In the genomic region with DNA sequence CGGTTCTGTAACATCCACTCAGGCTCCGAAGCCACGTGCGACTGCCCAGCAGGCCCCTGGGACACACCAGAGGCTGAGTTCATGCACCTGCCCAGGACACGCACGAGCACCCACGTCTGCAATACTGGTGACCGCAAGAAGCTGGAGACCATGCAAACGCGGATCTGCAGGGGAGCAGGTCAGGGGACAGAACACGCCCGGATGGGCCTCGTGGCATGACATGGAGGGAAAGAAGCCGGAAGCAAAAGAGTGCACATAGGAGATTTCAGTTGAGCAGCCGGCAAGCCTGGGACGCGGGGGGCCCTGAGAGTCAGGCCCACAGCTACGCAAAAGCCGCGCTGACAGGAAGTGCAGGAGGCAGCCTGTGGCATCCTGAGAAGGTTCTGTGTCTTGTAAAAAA, we compare ENCODE assay signal across 18 cellular contexts.
DNase-seq lines count a peak whose midpoint lies in the region; ATAC-seq and TF ChIP-seq lines count a peak whose summit lies in the region.
"Had no signal": no experiment of that assay in that cellular context is flagged by ENCODE, and none has a peak within 500 bp of the region (broad histone marks: within the 10 kb centered on the region; RNA-seq: fewer than 3 reads in every experiment).

No MANE protein-coding gene starts in this region.

- no peak overlapping the region for H3K9ac ChIP-seq in colonic mucosa (ENCODE audit: low read depth in 2 of 2, low read length in 2 of 2)

- H3K9me3 Mint-ChIP-seq in activated CD4-positive, alpha-beta memory T cell treated with anti-CD3 and anti-CD28 coated beads for 36 hours: peaks cover 4% of the 10 kb centered on the region
- peaks cover 3% of the 10 kb centered on the region for H3K9me3 Mint-ChIP-seq in activated CD4-positive, alpha-beta memory T cell treated with anti-CD3 and anti-CD28 coated beads, Interleukin-2, amount 10 ng/mL, durations not matched to agents 7 days and 5 days
- no peaks in the 10 kb centered on the region for H3K9me3 Mint-ChIP-seq in CD8-positive, alpha-beta T cell
- H3K9me3 Mint-ChIP-seq in activated naive CD8-positive, alpha-beta T cell treated with anti-CD3 and anti-CD28 coated beads, Interleukin-2, amount 10 ng/mL, durations not matched to agents 7 days and 5 days: no peaks in the 10 kb centered on the region
- H3K9me3 Mint-ChIP-seq in naive thymus-derived CD8-positive, alpha-beta T cell: peaks cover 0 to 1% (median 0%) of the 10 kb centered on the region in 9 donors

- no peaks in the 10 kb centered on the region for H3K27me3 Mint-ChIP-seq in activated CD4-positive, alpha-beta memory T cell treated with anti-CD3 and anti-CD28 coated beads for 36 hours
- H3K27me3 Mint-ChIP-seq in activated CD4-positive, alpha-beta memory T cell treated with anti-CD3 and anti-CD28 coated beads, Interleukin-2, amount 10 ng/mL, durations not matched to agents 7 days and 5 days: peaks cover 9% of the 10 kb centered on the region
- no peaks in the 10 kb centered on the region for H3K27me3 Mint-ChIP-seq in CD8-positive, alpha-beta T cell (ENCODE audit: low read depth)
- no peaks in the 10 kb centered on the region for H3K27me3 Mint-ChIP-seq in activated naive CD8-positive, alpha-beta T cell treated with anti-CD3 and anti-CD28 coated beads, Interleukin-2, amount 10 ng/mL, durations not matched to agents 7 days and 5 days
- H3K27me3 Mint-ChIP-seq in naive thymus-derived CD8-positive, alpha-beta T cell: peaks cover 0 to 9% (median 0%) of the 10 kb centered on the region in 5 donors

- H3K4me1 Mint-ChIP-seq in activated CD4-positive, alpha-beta memory T cell treated with anti-CD3 and anti-CD28 coated beads for 36 hours (ENCODE audit: low read depth): peaks cover 64% of the 10 kb centered on the region
- peaks cover 65% of the 10 kb centered on the region for H3K4me1 Mint-ChIP-seq in activated CD4-positive, alpha-beta memory T cell treated with anti-CD3 and anti-CD28 coated beads, Interleukin-2, amount 10 ng/mL, durations not matched to agents 7 days and 5 days
- peaks cover 73% of the 10 kb centered on the region for H3K4me1 Mint-ChIP-seq in CD8-positive, alpha-beta T cell (ENCODE audit: low read depth)
- peaks cover 50% of the 10 kb centered on the region for H3K4me1 Mint-ChIP-seq in activated naive CD8-positive, alpha-beta T cell treated with anti-CD3 and anti-CD28 coated beads, Interleukin-2, amount 10 ng/mL, durations not matched to agents 7 days and 5 days
- H3K4me1 Mint-ChIP-seq in naive thymus-derived CD8-positive, alpha-beta T cell: peaks cover 48 to 75% (median 69%) of the 10 kb centered on the region in 4 donors

- intact Hi-C loops in activated CD4-positive, alpha-beta memory T cell treated with anti-CD3 and anti-CD28 coated beads for 36 hours (cut with micrococcal nuclease): loop anchor here (5.0 to 10.0 kb wide), 2 partner anchors 151 to 239 kb away; a partner anchor contains a TSS
- intact Hi-C loops in CD8-positive, alpha-beta T cell (cut with DNase I, micrococcal nuclease): loop anchor here in 1 of 2 experiments (5.0 kb wide), 1 partner anchor 239 kb away; no protein-coding TSS in a partner anchor
- intact Hi-C loops in colonic mucosa (cut with DNase I): no loop called here

- no peak overlapping the region for H3K4me3 ChIP-seq in CD8-positive, alpha-beta T cell (ENCODE audit: low read depth, low read length)
- no peak overlapping the region for H3K4me3 ChIP-seq in colonic mucosa
- H3K4me3 ChIP-seq: A549, Peyer's patch had no signal

- no peak overlapping the region for H3K27ac ChIP-seq in CD8-positive, alpha-beta T cell (ENCODE audit: low read depth, low read length)
- H3K27ac ChIP-seq in colonic mucosa: no peak overlapping the region
- H3K27ac ChIP-seq: A549, Peyer's patch had no signal

- H3K27me3 ChIP-seq in CD8-positive, alpha-beta T cell (ENCODE audit: insufficient read depth, low read length): no peaks in the 10 kb centered on the region
- H3K27me3 ChIP-seq in colonic mucosa: no peaks in the 10 kb centered on the region
- H3K27me3 ChIP-seq: Peyer's patch had no signal

- H3K27ac Mint-ChIP-seq in activated CD4-positive, alpha-beta memory T cell treated with anti-CD3 and anti-CD28 coated beads for 36 hours: peak overlapping the region; percentile 8
- no peak overlapping the region for H3K27ac Mint-ChIP-seq in activated CD4-positive, alpha-beta memory T cell treated with anti-CD3 and anti-CD28 coated beads, Interleukin-2, amount 10 ng/mL, durations not matched to agents 7 days and 5 days
- H3K27ac Mint-ChIP-seq in CD8-positive, alpha-beta T cell: peak overlapping the region; percentile 92
- peak overlapping the region; percentile 95 for H3K27ac Mint-ChIP-seq in activated naive CD8-positive, alpha-beta T cell treated with anti-CD3 and anti-CD28 coated beads, Interleukin-2, amount 10 ng/mL, durations not matched to agents 7 days and 5 days
- H3K27ac Mint-ChIP-seq in naive thymus-derived CD8-positive, alpha-beta T cell: peak overlapping the region; percentile 84 to 97 (median 94)

- POLR2A ChIA-PET in activated CD4-positive, alpha-beta memory T cell treated with anti-CD3 and anti-CD28 coated beads for 36 hours (lab: Charles Lee): interaction anchor here (2.5 kb wide), 1 partner anchor 12 kb away, joined by 15 read pairs; no protein-coding TSS in a partner anchor
- POLR2A ChIA-PET in activated CD4-positive, alpha-beta memory T cell treated with anti-CD3 and anti-CD28 coated beads, Interleukin-2, amount 10 ng/mL, durations not matched to agents 7 days and 5 days (lab: Charles Lee): interaction anchor here (1.9 kb wide), 1 partner anchor 12 kb away, joined by 27 read pairs; no protein-coding TSS in a partner anchor
- POLR2A ChIA-PET in CD8-positive, alpha-beta T cell (lab: Charles Lee): interaction anchor here (1.2 to 2.6 kb wide), 3 partner anchors 12 to 254 kb away, joined by 4 to 39 read pairs (median 4); no protein-coding TSS in a partner anchor
- POLR2A ChIA-PET in activated naive CD8-positive, alpha-beta T cell treated with anti-CD3 and anti-CD28 coated beads, Interleukin-2, amount 10 ng/mL, durations not matched to agents 7 days and 5 days (lab: Charles Lee): interaction anchor here (1.9 to 2.9 kb wide), 3 partner anchors 12 to 254 kb away, joined by 7 to 48 read pairs (median 14); no protein-coding TSS in a partner anchor
- POLR2A ChIA-PET in naive thymus-derived CD8-positive, alpha-beta T cell (lab: Charles Lee): interaction anchor here (0.9 to 5.2 kb wide), 9 partner anchors 9 to 408 kb away, joined by 3 to 79 read pairs (median 4); no protein-coding TSS in a partner anchor

- H3K4me3 Mint-ChIP-seq in activated CD4-positive, alpha-beta memory T cell treated with anti-CD3 and anti-CD28 coated beads for 36 hours: no peak overlapping the region
- H3K4me3 Mint-ChIP-seq in activated CD4-positive, alpha-beta memory T cell treated with anti-CD3 and anti-CD28 coated beads, Interleukin-2, amount 10 ng/mL, durations not matched to agents 7 days and 5 days: no peak overlapping the region
- H3K4me3 Mint-ChIP-seq in CD8-positive, alpha-beta T cell: peak overlapping the region; percentile 42
- H3K4me3 Mint-ChIP-seq in activated naive CD8-positive, alpha-beta T cell treated with anti-CD3 and anti-CD28 coated beads, Interleukin-2, amount 10 ng/mL, durations not matched to agents 7 days and 5 days: peak overlapping the region; percentile 47
- H3K4me3 Mint-ChIP-seq in naive thymus-derived CD8-positive, alpha-beta T cell: peak overlapping the region; percentile 34 to 88 (median 76)

- TF ChIP-seq CTCF in CD8-positive, alpha-beta T cell (IDR thresholded peaks at IDR 0.05): no peak
- no peak for TF ChIP-seq CTCF in colonic mucosa (IDR thresholded peaks at IDR 0.05)

- no peaks in the 10 kb centered on the region for H3K36me3 ChIP-seq in CD8-positive, alpha-beta T cell (ENCODE audit: insufficient read depth, low read length)
- H3K36me3 ChIP-seq in colonic mucosa: no peaks in the 10 kb centered on the region
- H3K36me3 ChIP-seq: Peyer's patch had no signal

- CTCF ChIA-PET in activated CD4-positive, alpha-beta memory T cell treated with anti-CD3 and anti-CD28 coated beads for 36 hours (lab: Charles Lee): interaction anchor here (1.4 kb wide), 1 partner anchor 17 kb away, joined by 4 read pairs; no protein-coding TSS in a partner anchor
- CTCF ChIA-PET in activated CD4-positive, alpha-beta memory T cell treated with anti-CD3 and anti-CD28 coated beads, Interleukin-2, amount 10 ng/mL, durations not matched to agents 7 days and 5 days (lab: Charles Lee): no interaction called here
- CTCF ChIA-PET in CD8-positive, alpha-beta T cell (lab: Charles Lee): interaction anchor here (2.2 kb wide), 1 partner anchor 11 kb away, joined by 5 read pairs; no protein-coding TSS in a partner anchor

- peak; percentile 77 for ATAC-seq in CD8-positive, alpha-beta T cell
- peak; percentile 40 for ATAC-seq in activated naive CD8-positive, alpha-beta T cell treated with anti-CD3 and anti-CD28 coated beads, Interleukin-2, amount 10 ng/mL, durations not matched to agents 7 days and 5 days (ENCODE audit: low read depth)
- peak; percentile 67 to 75 for ATAC-seq in naive thymus-derived CD8-positive, alpha-beta T cell
- ATAC-seq in GM18909 (IDR thresholded peaks at IDR 0.05; ENCODE audit: poor library complexity, unreplicated experiment): no peak
- no peak for ATAC-seq in HG03378 (IDR thresholded peaks at IDR 0.05; ENCODE audit: unreplicated experiment)
- ATAC-seq: A549; activated CD4-positive, CD25-positive, alpha-beta regulatory T cell treated with anti-CD3 and anti-CD28 coated beads, Interleukin-2, amount 50 U/mL, for 24 hours had no signal

- DNase-seq in activated CD4-positive, alpha-beta memory T cell treated with anti-CD3 and anti-CD28 coated beads for 36 hours: peak; percentile 46
- DNase-seq in activated CD4-positive, alpha-beta memory T cell treated with anti-CD3 and anti-CD28 coated beads, Interleukin-2, amount 10 ng/mL, durations not matched to agents 7 days and 5 days: no peak
- peak in 6 of 7 experiments; percentile 42 to 74 (median 52) for DNase-seq in CD8-positive, alpha-beta T cell
- peak; percentile 62 for DNase-seq in activated naive CD8-positive, alpha-beta T cell treated with anti-CD3 and anti-CD28 coated beads, Interleukin-2, amount 10 ng/mL, durations not matched to agents 7 days and 5 days
- peak; percentile 42 to 81 (median 64) for DNase-seq in naive thymus-derived CD8-positive, alpha-beta T cell
- DNase-seq in colonic mucosa: no peak
- DNase-seq: Caco-2; GF-D8; MM.1S; NCI-H2029 treated with DMSO at 0.1 percent for 48 hours; NCI-H526 treated with DMSO at 0.1 percent for 48 hours; stimulated activated CD4-positive, alpha-beta T cell treated with anti-CD3 and anti-CD28 coated beads, Interleukin-2, amount 100 ng/mL, for 48 hours; SW 1271 had no signal

- peaks cover 78% of the 10 kb centered on the region for H3K4me1 ChIP-seq in CD8-positive, alpha-beta T cell (ENCODE audit: insufficient read depth, low read length)
- H3K4me1 ChIP-seq in colonic mucosa: no peaks in the 10 kb centered on the region
- H3K4me1 ChIP-seq: A549 had no signal

- H3K36me3 Mint-ChIP-seq in activated CD4-positive, alpha-beta memory T cell treated with anti-CD3 and anti-CD28 coated beads for 36 hours: no peaks in the 10 kb centered on the region
- H3K36me3 Mint-ChIP-seq in activated CD4-positive, alpha-beta memory T cell treated with anti-CD3 and anti-CD28 coated beads, Interleukin-2, amount 10 ng/mL, durations not matched to agents 7 days and 5 days (ENCODE audit: low read depth): peaks cover 8% of the 10 kb centered on the region
- H3K36me3 Mint-ChIP-seq in CD8-positive, alpha-beta T cell: no peaks in the 10 kb centered on the region
- peaks cover 3% of the 10 kb centered on the region for H3K36me3 Mint-ChIP-seq in activated naive CD8-positive, alpha-beta T cell treated with anti-CD3 and anti-CD28 coated beads, Interleukin-2, amount 10 ng/mL, durations not matched to agents 7 days and 5 days
- H3K36me3 Mint-ChIP-seq in naive thymus-derived CD8-positive, alpha-beta T cell: no peaks in the 10 kb centered on the region

- H3K9me3 ChIP-seq in CD8-positive, alpha-beta T cell (ENCODE audit: low read length): no peaks in the 10 kb centered on the region
- H3K9me3 ChIP-seq in colonic mucosa: no peaks in the 10 kb centered on the region
- H3K9me3 ChIP-seq: A549, Caco-2, Peyer's patch had no signal

Comparison
In these comparisons a context has a peak if more than half of its experiments do, and no peak if none do; other contexts are left out.
1. DNase-seq: peak in activated CD4-positive, alpha-beta memory T cell treated with anti-CD3 and anti-CD28 coated beads for 36 hours (single experiment), CD8-positive, alpha-beta T cell (6 of 7), activated naive CD8-positive, alpha-beta T cell treated with anti-CD3 and anti-CD28 coated beads, Interleukin-2, amount 10 ng/mL, durations not matched to agents 7 days and 5 days (single experiment) and naive thymus-derived CD8-positive, alpha-beta T cell (10 of 10); none in activated CD4-positive, alpha-beta memory T cell treated with anti-CD3 and anti-CD28 coated beads, Interleukin-2, amount 10 ng/mL, durations not matched to agents 7 days and 5 days (single experiment) and colonic mucosa (single experiment).
2. H3K4me3 Mint-ChIP-seq: peak in CD8-positive, alpha-beta T cell (single experiment), activated naive CD8-positive, alpha-beta T cell treated with anti-CD3 and anti-CD28 coated beads, Interleukin-2, amount 10 ng/mL, durations not matched to agents 7 days and 5 days (single experiment) and naive thymus-derived CD8-positive, alpha-beta T cell (10 of 10); none in activated CD4-positive, alpha-beta memory T cell treated with anti-CD3 and anti-CD28 coated beads for 36 hours (single experiment) and activated CD4-positive, alpha-beta memory T cell treated with anti-CD3 and anti-CD28 coated beads, Interleukin-2, amount 10 ng/mL, durations not matched to agents 7 days and 5 days (single experiment).
3. ATAC-seq: peak in CD8-positive, alpha-beta T cell (single experiment), activated naive CD8-positive, alpha-beta T cell treated with anti-CD3 and anti-CD28 coated beads, Interleukin-2, amount 10 ng/mL, durations not matched to agents 7 days and 5 days (single experiment) and naive thymus-derived CD8-positive, alpha-beta T cell (2 of 2); none in GM18909 (single experiment) and HG03378 (single experiment).